Comparison of ENCODE assay signal across 20 cellular contexts in genomic region chr18:42107287-42108045, GRCh38.
DNase-seq lines count a peak whose midpoint lies in the region; ATAC-seq, FAIRE-seq and TF ChIP-seq lines count a peak whose summit lies in the region.
"Had no signal": no experiment of that assay in that cellular context is flagged by ENCODE, and none has a peak within 500 bp of the region (broad histone marks: within the 10 kb centered on the region; RNA-seq: fewer than 3 reads in every experiment).

No MANE protein-coding gene starts in this region.

- no peak for FAIRE-seq in small intestine (lab: Jason Lieb, UNC)
- FAIRE-seq: G401.6, GM12892 had no signal

- no peak overlapping the region for H2AFZ ChIP-seq in H9 (ENCODE audit: low read length)

- no peak overlapping the region for H2BK5ac ChIP-seq in H9 (ENCODE audit: insufficient read length, low read length)

- DNase-seq in H9 (no peak), WERI-Rb-1 (peak; percentile 31), endodermal cell (no peak), small intestine (no peak)
- no peak for DNase-seq in stimulated activated effector memory CD8-positive, alpha-beta T cell treated with anti-CD3 and anti-CD28 coated beads, Interleukin-12 subunit alpha, Interleukin-12 subunit beta, amount 100 ng/mL, for 72 hours (ENCODE audit: low spot score in 2 of 2)
- no peak for DNase-seq in activated T-helper 2 cell treated with anti-CD3 and anti-CD28 coated beads, Interferon-gamma antibody, Interleukin-2, Interleukin-4, amounts not matched to agents 10 μg/mL and 5 μg/mL and 100 μg/mL, durations not matched to agents 14 hours and 24 hours and 36 hours (ENCODE audit: low spot score)
- DNase-seq: ACHN; CD4-positive, alpha-beta memory T cell; DMS153; GOT3; Kasumi-1; NCI-H1417 treated with DMSO at 0.1 percent for 48 hours; NCI-H1930; NCI-H226; SIG-M5 had no signal

- H3T11ph ChIP-seq in H9 (ENCODE audit: low read length), result no peak overlapping the region

- H3K9me3 ChIP-seq in H9 (ENCODE audit: control insufficient read depth, low read depth, low read length), result no peaks in the 10 kb centered on the region
- H3K9me3 ChIP-seq in WERI-Rb-1 (ENCODE audit: severe bottlenecking), result peaks cover 7% of the 10 kb centered on the region
- peaks cover 6% of the 10 kb centered on the region for H3K9me3 ChIP-seq in endodermal cell (ENCODE audit: control insufficient read depth, low read length)
- no peaks in the 10 kb centered on the region for H3K9me3 ChIP-seq in small intestine (ENCODE audit: control insufficient read depth, low read depth)

- H3K4me2 ChIP-seq in H9 (ENCODE audit: insufficient read depth, insufficient read length, low read length), result no peak overlapping the region
- H3K4me2 ChIP-seq: BLaER1 treated with 17β-estradiol and CSF1 and Interleukin-3, amounts not matched to agents 10 nM and 100 nM had no signal

- H4K20me1 ChIP-seq in H9 (ENCODE audit: control insufficient read depth, insufficient read depth, insufficient read length), result no peaks in the 10 kb centered on the region
- H4K20me1 ChIP-seq: BLaER1 treated with 17β-estradiol and CSF1 and Interleukin-3, amounts not matched to agents 10 nM and 100 nM had no signal

- H3K4me3 Mint-ChIP-seq in H9 (no peak overlapping the region), endodermal cell (no peak overlapping the region)
- no peak overlapping the region for H3K4me3 Mint-ChIP-seq in stimulated activated effector memory CD8-positive, alpha-beta T cell treated with anti-CD3 and anti-CD28 coated beads, Interleukin-12 subunit alpha, Interleukin-12 subunit beta, amount 100 ng/mL, for 72 hours
- H3K4me3 Mint-ChIP-seq in activated T-helper 2 cell treated with anti-CD3 and anti-CD28 coated beads, Interferon-gamma antibody, Interleukin-2, Interleukin-4, amounts not matched to agents 10 μg/mL and 5 μg/mL and 100 μg/mL, durations not matched to agents 14 hours and 24 hours and 36 hours (ENCODE audit: low read depth), result no peak overlapping the region
- H3K4me3 Mint-ChIP-seq: CD4-positive, alpha-beta memory T cell had no signal

- no peak overlapping the region for H4K8ac ChIP-seq in H9 (replicated peaks; ENCODE audit: insufficient read length, low read depth, low read length)

- TF ChIP-seq CTCF in H9 (conservative IDR thresholded peaks at IDR 0.05), result no peak
- no peak for TF ChIP-seq CTCF in WERI-Rb-1 (IDR thresholded peaks at IDR 0.05; ENCODE audit: low read depth, low read length)
- TF ChIP-seq CTCF in endodermal cell (conservative IDR thresholded peaks at IDR 0.05), result no peak

- H3K9me3 Mint-ChIP-seq in H9 (peaks cover 7 to 8% of the 10 kb centered on the region in 2 experiments), endodermal cell (peaks cover 15% of the 10 kb centered on the region)
- H3K9me3 Mint-ChIP-seq in stimulated activated effector memory CD8-positive, alpha-beta T cell treated with anti-CD3 and anti-CD28 coated beads, Interleukin-12 subunit alpha, Interleukin-12 subunit beta, amount 100 ng/mL, for 72 hours, result no peaks in the 10 kb centered on the region
- no peaks in the 10 kb centered on the region for H3K9me3 Mint-ChIP-seq in activated T-helper 2 cell treated with anti-CD3 and anti-CD28 coated beads, Interferon-gamma antibody, Interleukin-2, Interleukin-4, amounts not matched to agents 10 μg/mL and 5 μg/mL and 100 μg/mL, durations not matched to agents 14 hours and 24 hours and 36 hours
- H3K9me3 Mint-ChIP-seq: CD4-positive, alpha-beta memory T cell had no signal

- H3K27ac Mint-ChIP-seq in H9 (peak overlapping the region in 2 of 3 experiments; percentile 13 to 24; a peak in 1 of 7 replicates), endodermal cell (no peak overlapping the region)
- peak overlapping the region; percentile 43 for H3K27ac Mint-ChIP-seq in stimulated activated effector memory CD8-positive, alpha-beta T cell treated with anti-CD3 and anti-CD28 coated beads, Interleukin-12 subunit alpha, Interleukin-12 subunit beta, amount 100 ng/mL, for 72 hours
- no peak overlapping the region for H3K27ac Mint-ChIP-seq in activated T-helper 2 cell treated with anti-CD3 and anti-CD28 coated beads, Interferon-gamma antibody, Interleukin-2, Interleukin-4, amounts not matched to agents 10 μg/mL and 5 μg/mL and 100 μg/mL, durations not matched to agents 14 hours and 24 hours and 36 hours
- H3K27ac Mint-ChIP-seq: CD4-positive, alpha-beta memory T cell had no signal

- H3K18ac ChIP-seq in H9 (ENCODE audit: insufficient read length, low read depth, low read length), result no peak overlapping the region

- H4K91ac ChIP-seq in H9 (ENCODE audit: insufficient read length, low read depth, low read length), result no peak overlapping the region

- no peaks in the 10 kb centered on the region for H3K79me2 ChIP-seq in H9 (ENCODE audit: insufficient read depth, low read length)

- H3K4me1 ChIP-seq in H9 (ENCODE audit: insufficient read depth, low read length) (peaks cover 4% of the 10 kb centered on the region; the same call in 1 of the 2 replicates), endodermal cell (ENCODE audit: control insufficient read depth, insufficient read depth, low read length) (no peaks in the 10 kb centered on the region), small intestine (ENCODE audit: control insufficient read depth in 2 of 2, insufficient read depth in 1 of 2, low read depth in 1 of 2, low read length in 1 of 2) (no peaks in the 10 kb centered on the region)
- H3K4me1 ChIP-seq: BLaER1 treated with 17β-estradiol and CSF1 and Interleukin-3, amounts not matched to agents 10 nM and 100 nM had no signal

- H3K23ac ChIP-seq in H9 (ENCODE audit: insufficient read length, low read depth, low read length), result no peak overlapping the region

- no peak overlapping the region for H2BK20ac ChIP-seq in H9 (ENCODE audit: low read depth, low read length, poor library complexity, severe bottlenecking)

- no peaks in the 10 kb centered on the region for H3K27me3 ChIP-seq in H9 (ENCODE audit: insufficient read depth, low read length)
- no peaks in the 10 kb centered on the region for H3K27me3 ChIP-seq in WERI-Rb-1 (ENCODE audit: insufficient read depth, low read depth, severe bottlenecking)
- H3K27me3 ChIP-seq in endodermal cell (ENCODE audit: control insufficient read depth, insufficient read depth, low read length, poor library complexity, severe bottlenecking), result no peaks in the 10 kb centered on the region
- H3K27me3 ChIP-seq in small intestine (ENCODE audit: control insufficient read depth in 2 of 2, insufficient read depth in 2 of 2, low read length in 2 of 2), result no peaks in the 10 kb centered on the region
- H3K27me3 ChIP-seq: BLaER1 treated with 17β-estradiol and CSF1 and Interleukin-3, amounts not matched to agents 10 nM and 100 nM had no signal

- H3K27me3 Mint-ChIP-seq in H9 (ENCODE audit: low read depth), result no peaks in the 10 kb centered on the region
- H3K27me3 Mint-ChIP-seq in endodermal cell (ENCODE audit: insufficient read depth), result no peaks in the 10 kb centered on the region
- H3K27me3 Mint-ChIP-seq in activated T-helper 2 cell treated with anti-CD3 and anti-CD28 coated beads, Interferon-gamma antibody, Interleukin-2, Interleukin-4, amounts not matched to agents 10 μg/mL and 5 μg/mL and 100 μg/mL, durations not matched to agents 14 hours and 24 hours and 36 hours (ENCODE audit: low read depth), result peaks cover 3% of the 10 kb centered on the region
- H3K27me3 Mint-ChIP-seq: CD4-positive, alpha-beta memory T cell had no signal

- H3K56ac ChIP-seq in H9 (ENCODE audit: insufficient read length, low read depth, low read length), result no peak overlapping the region

- no peak overlapping the region for H2BK12ac ChIP-seq in H9 (ENCODE audit: insufficient read length, low read depth, low read length)

- H3K4me1 Mint-ChIP-seq in H9 (peaks cover 18 to 22% of the 10 kb centered on the region in 2 experiments), endodermal cell (no peaks in the 10 kb centered on the region)
- no peaks in the 10 kb centered on the region for H3K4me1 Mint-ChIP-seq in stimulated activated effector memory CD8-positive, alpha-beta T cell treated with anti-CD3 and anti-CD28 coated beads, Interleukin-12 subunit alpha, Interleukin-12 subunit beta, amount 100 ng/mL, for 72 hours
- H3K4me1 Mint-ChIP-seq in activated T-helper 2 cell treated with anti-CD3 and anti-CD28 coated beads, Interferon-gamma antibody, Interleukin-2, Interleukin-4, amounts not matched to agents 10 μg/mL and 5 μg/mL and 100 μg/mL, durations not matched to agents 14 hours and 24 hours and 36 hours (ENCODE audit: low read depth), result peaks cover 1% of the 10 kb centered on the region

- H3K4ac ChIP-seq in H9 (ENCODE audit: low read depth, low read length), result no peak overlapping the region

- H3K79me1 ChIP-seq in H9 (ENCODE audit: insufficient read depth, low read depth, low read length, poor library complexity, severe bottlenecking), result no peaks in the 10 kb centered on the region

- H3K4me3 ChIP-seq in WERI-Rb-1 (ENCODE audit: low read depth, low read length) (no peak overlapping the region), endodermal cell (ENCODE audit: low read length) (no peak overlapping the region), small intestine (ENCODE audit: low read depth in 1 of 2, low read length in 2 of 2) (no peak overlapping the region)
- H3K4me3 ChIP-seq: BLaER1 treated with 17β-estradiol and CSF1 and Interleukin-3, amounts not matched to agents 10 nM and 100 nM had no signal

- WGBS in H9 (ENCODE audit: extremely low coverage, insufficient read length, low lambda C conversion rate), result no CpG with 5 or more reads among the region's 10 CpGs
- 75 to 90% methylated on average over 10 of the region's 10 CpGs for WGBS in endodermal cell (ENCODE audit: insufficient coverage in 1 of 2, insufficient read length in 1 of 2), 2 experiments
- WGBS in small intestine, 3 donors, result 84 to 87% (median 86%) methylated on average over 10 of the region's 10 CpGs

- no peak overlapping the region for H4K5ac ChIP-seq in H9 (ENCODE audit: insufficient read length, low read depth, low read length)

- H3K36me3 Mint-ChIP-seq in H9 (ENCODE audit: insufficient read depth in 1 of 3, low read depth in 3 of 3) (peaks cover 5 to 9% (median 5%) of the 10 kb centered on the region in 3 experiments; a peak in 3 of 7 replicates), endodermal cell (ENCODE audit: low read depth) (no peaks in the 10 kb centered on the region)
- H3K36me3 Mint-ChIP-seq in stimulated activated effector memory CD8-positive, alpha-beta T cell treated with anti-CD3 and anti-CD28 coated beads, Interleukin-12 subunit alpha, Interleukin-12 subunit beta, amount 100 ng/mL, for 72 hours, result no peaks in the 10 kb centered on the region
- H3K36me3 Mint-ChIP-seq in activated T-helper 2 cell treated with anti-CD3 and anti-CD28 coated beads, Interferon-gamma antibody, Interleukin-2, Interleukin-4, amounts not matched to agents 10 μg/mL and 5 μg/mL and 100 μg/mL, durations not matched to agents 14 hours and 24 hours and 36 hours (ENCODE audit: low read depth), result no peaks in the 10 kb centered on the region
- H3K36me3 Mint-ChIP-seq: CD4-positive, alpha-beta memory T cell had no signal

- H3K14ac ChIP-seq in H9 (ENCODE audit: insufficient read depth, low read length), result no peak overlapping the region

- intact Hi-C loops in activated T-helper 2 cell treated with anti-CD3 and anti-CD28 coated beads, Interferon-gamma antibody, Interleukin-2, Interleukin-4, amounts not matched to agents 10 μg/mL and 5 μg/mL and 100 μg/mL, durations not matched to agents 14 hours and 24 hours and 36 hours (cut with micrococcal nuclease), result no loop called here

- no peak overlapping the region for H2BK15ac ChIP-seq in H9 (ENCODE audit: low read depth, low read length)

- no peak for ATAC-seq in stimulated activated effector memory CD8-positive, alpha-beta T cell treated with anti-CD3 and anti-CD28 coated beads, Interleukin-12 subunit alpha, Interleukin-12 subunit beta, amount 100 ng/mL, for 72 hours
- ATAC-seq in HG02884 (IDR thresholded peaks at IDR 0.05; ENCODE audit: unreplicated experiment), result no peak
- ATAC-seq: Panc1 had no signal

- H3K36me3 ChIP-seq in WERI-Rb-1, result peaks cover 3% of the 10 kb centered on the region; the same call in 1 of the 2 replicates
- H3K36me3 ChIP-seq in endodermal cell (ENCODE audit: control insufficient read depth, insufficient read depth, low read length), result no peaks in the 10 kb centered on the region
- no peaks in the 10 kb centered on the region for H3K36me3 ChIP-seq in small intestine (ENCODE audit: control insufficient read depth in 2 of 2, insufficient read depth in 2 of 2, low read length in 2 of 2)
- H3K36me3 ChIP-seq: BLaER1 treated with 17β-estradiol and CSF1 and Interleukin-3, amounts not matched to agents 10 nM and 100 nM had no signal

- H3K9ac ChIP-seq in H9 (ENCODE audit: extremely low read depth, insufficient read length, low read length) (no peak overlapping the region), endodermal cell (ENCODE audit: extremely low read depth, low read length, poor library complexity, severe bottlenecking) (no peak overlapping the region)
- H3K9ac ChIP-seq: BLaER1 treated with 17β-estradiol and CSF1 and Interleukin-3, amounts not matched to agents 10 nM and 100 nM had no signal

- H3K27ac ChIP-seq in H9 (ENCODE audit: insufficient read length, low read depth, low read length), result no peak overlapping the region
- peak overlapping the region; percentile 34 for H3K27ac ChIP-seq in WERI-Rb-1
- peak overlapping the region; percentile 73 for H3K27ac ChIP-seq in endodermal cell (ENCODE audit: low read depth, low read length)
- no peak overlapping the region for H3K27ac ChIP-seq in small intestine (ENCODE audit: low read depth in 1 of 2, low read length in 1 of 2)
- H3K27ac ChIP-seq: BLaER1 treated with 17β-estradiol and CSF1 and Interleukin-3, amounts not matched to agents 10 nM and 100 nM had no signal

- H3K23me2 ChIP-seq in H9 (ENCODE audit: insufficient read length, low read depth, low read length, poor library complexity, severe bottlenecking), result no peaks in the 10 kb centered on the region

- H2AK5ac ChIP-seq in H9 (ENCODE audit: insufficient read length, low read length), result no peak overlapping the region

- no peak overlapping the region for H2BK120ac ChIP-seq in H9 (ENCODE audit: low read depth, low read length, poor library complexity, severe bottlenecking)

Comparison
In these comparisons a context has a peak if more than half of its experiments do, and no peak if none do; other contexts are left out.
1. H3K27ac ChIP-seq: peak in WERI-Rb-1 (single experiment) and endodermal cell (single experiment); none in H9 (single experiment) and small intestine (0 of 2).
2. H3K27ac Mint-ChIP-seq: peak in H9 (2 of 3) and stimulated activated effector memory CD8-positive, alpha-beta T cell treated with anti-CD3 and anti-CD28 coated beads, Interleukin-12 subunit alpha, Interleukin-12 subunit beta, amount 100 ng/mL, for 72 hours (single experiment); none in endodermal cell (single experiment) and activated T-helper 2 cell treated with anti-CD3 and anti-CD28 coated beads, Interferon-gamma antibody, Interleukin-2, Interleukin-4, amounts not matched to agents 10 μg/mL and 5 μg/mL and 100 μg/mL, durations not matched to agents 14 hours and 24 hours and 36 hours (single experiment).